1 cellular context compared by ENCODE assay signal in genomic region chr19:45691516-45692186, GRCh38.
TF ChIP-seq lines count a peak whose summit lies in the region.

Gene SNRPD2, minus strand, starts transcription at chr19:45691953. Its CDS starts 65 bp downstream, at chr19:45691888.

TF ChIP-seq in Ishikawa, 13 proteins besides CTCF, POLR2A, EP300 and RAD21 (continued from another document):
- TF ChIP-seq, protein P1, sequence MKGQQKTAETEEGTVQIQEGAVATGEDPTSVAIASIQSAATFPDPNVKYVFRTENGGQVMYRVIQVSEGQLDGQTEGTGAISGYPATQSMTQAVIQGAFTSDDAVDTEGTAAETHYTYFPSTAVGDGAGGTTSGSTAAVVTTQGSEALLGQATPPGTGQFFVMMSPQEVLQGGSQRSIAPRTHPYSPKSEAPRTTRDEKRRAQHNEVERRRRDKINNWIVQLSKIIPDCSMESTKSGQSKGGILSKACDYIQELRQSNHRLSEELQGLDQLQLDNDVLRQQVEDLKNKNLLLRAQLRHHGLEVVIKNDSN (IDR thresholded peaks at IDR 0.05), result peak; percentile 63; the same call in 1 of the 2 replicates
- TF ChIP-seq MAX (IDR thresholded peaks at IDR 0.05), result peak; percentile 89
- peak; percentile 92 for TF ChIP-seq TAF1 (IDR thresholded peaks at IDR 0.05; ENCODE audit: low read depth)
- TF ChIP-seq NFIC (IDR thresholded peaks at IDR 0.05), result no peak
- no peak; the same call in 1 of the 2 replicates for TF ChIP-seq EGR1 (IDR thresholded peaks at IDR 0.05)
